ENCODE assay signal across 20 cellular contexts in the genomic region with DNA sequence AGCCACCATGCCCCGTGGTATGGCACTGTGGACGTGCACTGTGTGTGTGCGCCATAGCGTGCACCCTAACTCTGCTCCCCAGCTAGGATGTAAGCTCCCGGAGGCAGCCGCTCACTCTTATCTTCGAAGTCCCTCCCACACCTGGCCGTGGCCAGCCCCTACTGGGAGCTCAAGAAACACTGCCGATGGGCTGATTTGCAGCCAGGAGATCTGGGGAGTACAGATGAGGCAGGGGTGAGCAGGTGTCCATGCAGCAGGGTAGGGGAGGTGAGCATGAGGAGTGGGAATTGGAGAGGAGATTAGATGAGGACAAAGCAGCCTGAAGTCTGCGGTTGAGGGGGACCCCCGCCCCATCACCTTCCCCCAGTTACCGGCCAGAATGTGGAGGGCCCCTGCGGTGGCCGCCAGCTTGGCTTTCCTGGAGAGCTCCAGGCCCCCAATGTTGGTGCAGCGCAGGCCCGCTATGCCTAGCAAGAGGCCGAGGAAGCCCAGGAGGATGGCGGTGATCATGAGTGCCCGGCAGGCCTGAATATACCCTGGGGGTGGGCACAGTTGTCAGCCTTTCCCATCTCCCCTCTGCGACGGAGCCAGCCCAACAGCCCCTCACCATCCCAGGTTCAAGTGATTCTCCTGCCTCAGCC. TPM values are rescaled to one million over a fixed set of nuclear protein-coding genes. Genes with fewer than 3 reads are reported as not detected.
DNase-seq lines count a peak whose midpoint lies in the region; ATAC-seq and TF ChIP-seq lines count a peak whose summit lies in the region.
"Had no signal": no experiment of that assay in that cellular context is flagged by ENCODE, and none has a peak within 500 bp of the region (broad histone marks: within the 10 kb centered on the region; RNA-seq: fewer than 3 reads in every experiment).

No MANE protein-coding gene starts in this region.

- no peak for ATAC-seq in GM21786 (IDR thresholded peaks at IDR 0.05; ENCODE audit: unreplicated experiment)

- H3K4me3 ChIP-seq in duodenal mucosa (ENCODE audit: low read depth in 1 of 2, low read length in 2 of 2) (peak overlapping the region; percentile 79 to 90), stomach (no peak overlapping the region)
- H3K4me3 ChIP-seq: PC-9 had no signal

- CTCF ChIA-PET in GM10248 (lab: Yijun Ruan, JAX) = interaction anchor here (2.3 to 3.7 kb wide), 2 partner anchors 10 to 49 kb away, joined by 7 to 21 read pairs; a partner anchor contains a TSS

- no peak for TF ChIP-seq EP300 in stomach (IDR thresholded peaks at IDR 0.05)

- H3K36me3 ChIP-seq in duodenal mucosa (ENCODE audit: control insufficient read depth in 1 of 2, insufficient read depth in 2 of 2, low read length in 2 of 2) = peaks cover 10 to 12% of the 10 kb centered on the region in 2 donors
- peaks cover 3 to 52% (median 39%) of the 10 kb centered on the region in 4 donors for H3K36me3 ChIP-seq in stomach
- H3K36me3 ChIP-seq: BE2C had no signal

- H3K9me3 ChIP-seq in duodenal mucosa (ENCODE audit: control insufficient read depth in 1 of 2, low read length in 2 of 2) (no peaks in the 10 kb centered on the region), stomach (no peaks in the 10 kb centered on the region)
- H3K9me3 ChIP-seq: BE2C had no signal

- intact Hi-C loops in stomach (cut with DNase I; ENCODE audit: low total_unique reads) = no loop called here

- H3K27ac ChIP-seq in duodenal mucosa (ENCODE audit: low read depth, low read length) (peak overlapping the region; percentile 59), stomach (peak overlapping the region in 2 of 5 donors; percentile 8 to 9)
- H3K27ac ChIP-seq: PC-9 had no signal

- peak; percentile 13 for DNase-seq in NCI-H2171 treated with DMSO at 0.1 percent for 48 hours (lab: John Stamatoyannopoulos, UW)
- DNase-seq in NCI-H2171 (lab: John Stamatoyannopoulos, UW) = no peak
- peak; percentile 70 for DNase-seq in stomach
- no peak for DNase-seq in GM10248 (ENCODE audit: extremely low spot score)
- DNase-seq: 8988T; BE2C; Calu3; CD4-positive, alpha-beta T cell; DMS79; HCEC 1CT; KBM-7; MV-4-11; NCI-H1417; NCI-H1930; NCI-H774; PC-9 had no signal

- WGBS in stomach, 5 donors = 59 to 82% (median 65%) methylated on average over 17 to 21 of the region's 21 CpGs

- TF ChIP-seq CTCF in stomach (IDR thresholded peaks at IDR 0.05) (no peak), GM10248 (IDR thresholded peaks at IDR 0.05; ENCODE audit: control extremely low read depth, extremely low read depth, low read depth, missing control alignments) (no peak)

- no peak for TF ChIP-seq POLR2A in stomach (IDR thresholded peaks at IDR 0.05)

- peaks cover 22 to 26% of the 10 kb centered on the region in 2 donors for H3K4me1 ChIP-seq in duodenal mucosa (ENCODE audit: control insufficient read depth in 1 of 2, insufficient read depth in 2 of 2, low read length in 2 of 2)
- H3K4me1 ChIP-seq in stomach = peaks cover 21 to 77% (median 49%) of the 10 kb centered on the region in 4 donors

- H3K27me3 ChIP-seq in duodenal mucosa (ENCODE audit: control insufficient read depth in 1 of 2, insufficient read depth in 2 of 2, low read length in 2 of 2) (no peaks in the 10 kb centered on the region), stomach (no peaks in the 10 kb centered on the region)
- H3K27me3 ChIP-seq: BE2C had no signal

- H3K9ac ChIP-seq in duodenal mucosa (ENCODE audit: low read depth in 1 of 2, low read length in 2 of 2) = peak overlapping the region; percentile 97 to 99

- POLR2A ChIA-PET in GM10248 (lab: Yijun Ruan, JAX) = no interaction called here

RNA-seq across cellular contexts. Expression of a gene that starts 3.6 kb away (rescaled TPM):
- total RNA-seq in stomach = 100 to 1,000 TPM in 1 of 5 donors, 10 to 100 TPM in 2, 1 to 10 TPM in 2; 1.2 to 131 (median 17.0) TPM
- 1 to 10 TPM; 4.2 to 7.6 (median 4.4) TPM for polyA plus RNA-seq in stomach

RNA-seq across cellular contexts. Expression of a gene that starts 10.9 kb away (rescaled TPM):
- 100 to 1,000 TPM in 4 of 5 donors, 10 to 100 TPM in 1; 72.4 to 245 (median 192) TPM for total RNA-seq in stomach
- polyA plus RNA-seq in stomach = 100 to 1,000 TPM; 193 to 329 (median 284) TPM

RNA-seq across cellular contexts. Expression of a gene that starts 16.1 kb away (rescaled TPM):
- 100 to 1,000 TPM in 2 of 5 donors, 10 to 100 TPM in 3; 22.8 to 170 (median 61.3) TPM for total RNA-seq in stomach
- 100 to 1,000 TPM; 117 to 169 (median 165) TPM for polyA plus RNA-seq in stomach

RNA-seq across cellular contexts. Expression of a gene that starts 16.6 kb away (rescaled TPM):
- 100 to 1,000 TPM in 1 of 5 donors, 10 to 100 TPM in 4; 23.1 to 260 (median 46.7) TPM for total RNA-seq in stomach
- polyA plus RNA-seq in stomach = 10 to 100 TPM; 12.4 to 32.4 (median 30.1) TPM

RNA-seq across cellular contexts. Expression of a gene that starts 33.2 kb away (rescaled TPM):
- 1 to 10 TPM in 2 of 5 donors, not detected in 3; 1.7 to 2.3 TPM for total RNA-seq in stomach
- not detected for polyA plus RNA-seq in stomach
- total RNA-seq: Calu3, NCI-H460, PC-9, SK-MEL-5 had no signal

Comparison
In these comparisons a context has a peak if more than half of its experiments do, and no peak if none do; other contexts are left out.
1. DNase-seq: peak in NCI-H2171 treated with DMSO at 0.1 percent for 48 hours (single experiment) and stomach (single experiment); none in NCI-H2171 (single experiment) and GM10248 (single experiment).
2. H3K4me3 ChIP-seq: peak in duodenal mucosa (2 of 2); none in stomach (0 of 4).